5 cellular contexts compared by ENCODE assay signal in the genomic region with DNA sequence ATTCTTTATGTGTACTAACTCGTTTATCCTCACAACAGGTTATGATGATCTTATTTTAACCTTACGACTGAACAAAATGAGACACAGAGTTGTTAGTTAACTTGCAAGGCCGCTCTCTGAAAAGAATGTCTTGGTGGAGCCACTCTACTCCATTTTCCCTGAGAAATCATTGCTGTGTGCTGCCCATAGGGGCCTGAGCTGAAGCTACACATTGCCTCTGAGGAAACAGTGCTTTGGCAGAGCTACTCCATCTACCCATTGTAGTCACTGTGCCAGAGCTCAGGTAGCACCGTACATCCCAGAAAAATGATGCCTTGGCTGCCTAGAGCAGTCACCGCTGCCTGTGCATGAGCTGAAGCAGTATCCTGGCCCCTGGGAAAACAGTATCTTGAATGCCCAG.
"Had no signal": no experiment of that assay in that cellular context is flagged by ENCODE, and none has a peak within 500 bp of the region (broad histone marks: within the 10 kb centered on the region; RNA-seq: fewer than 3 reads in every experiment).

No MANE protein-coding gene starts in this region.

- DNase-seq: GOT3, H9, HCEC 1CT, IMR-90 had no signal

- ATAC-seq: K562 had no signal

- H3K4me3 Mint-ChIP-seq: H9 had no signal
